ENCODE assay signal across 1 cellular context in the genomic region with DNA sequence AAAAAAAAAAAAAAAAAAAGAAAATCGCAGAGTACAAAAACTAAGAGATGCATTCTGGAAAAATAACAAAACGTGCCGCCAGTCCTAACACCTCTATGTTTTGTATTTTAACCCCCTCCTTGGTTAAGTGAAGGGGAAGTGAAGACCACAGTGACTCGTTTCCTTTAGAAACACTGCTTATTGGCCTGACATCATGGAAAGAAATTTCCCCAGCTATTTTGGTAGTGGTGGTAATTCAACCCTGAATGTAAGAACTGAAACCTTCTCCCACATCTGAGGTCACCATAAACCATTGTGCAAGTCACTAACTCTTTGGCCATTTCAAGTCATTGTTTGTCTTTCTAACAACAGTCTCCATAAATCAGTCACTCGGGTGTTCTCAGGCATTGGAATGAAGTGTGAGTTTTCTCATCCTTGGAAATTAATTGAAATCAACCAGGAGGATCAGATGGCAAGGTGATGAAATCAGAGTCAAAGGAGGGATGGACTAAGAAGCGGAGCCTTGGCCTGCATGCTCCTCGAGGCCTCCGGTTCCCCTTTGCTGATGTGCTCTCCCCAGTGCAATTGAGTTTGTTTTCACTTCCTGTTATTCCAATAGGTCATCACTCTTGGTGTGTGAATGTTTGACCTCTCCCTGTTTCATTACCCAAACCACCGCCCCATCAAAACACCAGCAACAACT.
TF ChIP-seq lines count a peak whose summit lies in the region.

No MANE protein-coding gene starts in this region.

TF ChIP-seq in WTC11, 78 proteins besides CTCF, POLR2A, EP300 and RAD21 (continued from another document):
- no peak for TF ChIP-seq AR (CRISPR knock-in tag; IDR thresholded peaks at IDR 0.05)
- TF ChIP-seq GABPB1 (CRISPR knock-in tag; IDR thresholded peaks at IDR 0.05), result no peak
